1 cellular context compared by ENCODE assay signal in genomic region chr1:17351598-17352324, GRCh38.
TF ChIP-seq lines count a peak whose summit lies in the region.

No MANE protein-coding gene starts in this region.

TF ChIP-seq in K562, 482 proteins besides CTCF, POLR2A, EP300 and RAD21:
- TF ChIP-seq ZBTB17 (CRISPR knock-in tag; IDR thresholded peaks at IDR 0.05): no peak
- TF ChIP-seq ARHGAP35 (IDR thresholded peaks at IDR 0.05; ENCODE audit: partially characterized antibody): no peak
- TF ChIP-seq ZBTB40 (IDR thresholded peaks at IDR 0.05): no peak
- TF ChIP-seq ZBTB40 (CRISPR knock-in tag; IDR thresholded peaks at IDR 0.05): no peak
- TF ChIP-seq CEBPG (CRISPR knock-in tag; IDR thresholded peaks at IDR 0.05): no peak
- TF ChIP-seq CEBPG (tag; conservative IDR thresholded peaks at IDR 0.05 in 1 of 2, IDR thresholded peaks at IDR 0.05 in 1 of 2): no peak
- no peak for TF ChIP-seq KDM2B (CRISPR knock-in tag; IDR thresholded peaks at IDR 0.05)
- TF ChIP-seq CBX5 (IDR thresholded peaks at IDR 0.05; ENCODE audit: borderline replicate concordance, low read depth): no peak
- no peak for TF ChIP-seq NR4A1 (CRISPR knock-in tag; IDR thresholded peaks at IDR 0.05)
- TF ChIP-seq NR4A1 (tag; IDR thresholded peaks at IDR 0.05): no peak
- TF ChIP-seq MAFG (tag; conservative IDR thresholded peaks at IDR 0.05): no peak
- TF ChIP-seq CBFA2T3 (IDR thresholded peaks at IDR 0.05): no peak
- no peak for TF ChIP-seq SRSF7 (optimal IDR thresholded peaks at IDR 0.05; ENCODE audit: low read depth, low read length)
- TF ChIP-seq ZNF175 (CRISPR knock-in tag; IDR thresholded peaks at IDR 0.05; ENCODE audit: low read depth): no peak
- peak in 1 of 2 experiments; percentile 56; a peak in 2 of 4 replicates for TF ChIP-seq KDM1A (IDR thresholded peaks at IDR 0.05)
- TF ChIP-seq ZBTB5 (IDR thresholded peaks at IDR 0.05): no peak
- TF ChIP-seq ZNF699 (CRISPR knock-in tag; IDR thresholded peaks at IDR 0.05; ENCODE audit: insufficient replicate concordance): no peak
- no peak for TF ChIP-seq RBFOX2 (IDR thresholded peaks at IDR 0.05; ENCODE audit: low read depth, low read length)
- TF ChIP-seq HDGF (IDR thresholded peaks at IDR 0.05): no peak
- peak; percentile 86 for TF ChIP-seq BCOR (IDR thresholded peaks at IDR 0.05)
- TF ChIP-seq ZNF764 (CRISPR knock-in tag; IDR thresholded peaks at IDR 0.05; ENCODE audit: low read depth): no peak
- no peak for TF ChIP-seq ZFPM2 (CRISPR knock-in tag; IDR thresholded peaks at IDR 0.05)
- TF ChIP-seq NR0B1 (IDR thresholded peaks at IDR 0.05; ENCODE audit: partially characterized antibody): no peak
- TF ChIP-seq SMAD3 (CRISPR knock-in tag; conservative IDR thresholded peaks at IDR 0.05): no peak
- no peak for TF ChIP-seq TGIF2 (CRISPR knock-in tag; IDR thresholded peaks at IDR 0.05)
- TF ChIP-seq NR1H2 (CRISPR knock-in tag; IDR thresholded peaks at IDR 0.05): no peak
- peak; percentile 54 for TF ChIP-seq RBM25 (IDR thresholded peaks at IDR 0.05; ENCODE audit: low read depth, low read length, severe bottlenecking)
- TF ChIP-seq HMG20B (CRISPR knock-in tag; IDR thresholded peaks at IDR 0.05): no peak
- no peak for TF ChIP-seq CBFB (CRISPR knock-in tag; IDR thresholded peaks at IDR 0.05)
- TF ChIP-seq U2AF1 (optimal IDR thresholded peaks at IDR 0.05; ENCODE audit: low read depth, low read length): no peak
- no peak for TF ChIP-seq FOXJ2 (tag; IDR thresholded peaks at IDR 0.05)
- no peak for TF ChIP-seq ZC3H8 (IDR thresholded peaks at IDR 0.05)
- TF ChIP-seq HMGXB4 (CRISPR knock-in tag; IDR thresholded peaks at IDR 0.05): no peak
- no peak for TF ChIP-seq SFPQ (IDR thresholded peaks at IDR 0.05; ENCODE audit: low read depth, low read length)
- no peak for TF ChIP-seq ZNF778 (CRISPR knock-in tag; IDR thresholded peaks at IDR 0.05)
- TF ChIP-seq SMARCA5 (IDR thresholded peaks at IDR 0.05): peak; percentile 71; the same call in 1 of the 2 replicates
